ENCODE assay signal across 13 cellular contexts in the genomic region with DNA sequence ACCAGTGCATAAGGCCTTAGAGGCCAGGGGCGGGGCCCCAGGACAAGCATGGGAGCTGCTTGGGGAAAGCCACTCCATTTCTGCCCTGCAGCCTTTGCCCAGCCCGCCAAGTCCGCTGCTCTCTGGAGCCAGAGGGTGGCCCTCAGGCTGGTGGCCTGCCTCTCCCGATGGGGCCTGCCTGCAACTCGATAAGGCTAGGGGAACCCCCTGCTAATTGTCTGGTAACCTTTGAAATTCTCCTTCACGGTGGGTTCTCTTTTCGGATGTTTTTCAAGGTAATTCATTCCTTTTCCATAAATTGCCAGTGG.
"Had no signal": no experiment of that assay in that cellular context is flagged by ENCODE, and none has a peak within 500 bp of the region (broad histone marks: within the 10 kb centered on the region; RNA-seq: fewer than 3 reads in every experiment).

No MANE protein-coding gene starts in this region.

- H3K36me3 Mint-ChIP-seq: WTC11 had no signal

- H3K4me3 ChIP-seq: pancreas, transverse colon had no signal

- DNase-seq: activated CD4-positive, alpha-beta T cell treated with anti-CD3 and anti-CD28 coated beads for 4 hours; activated CD8-positive, alpha-beta T cell treated with anti-CD3 and anti-CD28 coated beads for 36 hours; activated gamma-delta T cell; activated T-cell treated with anti-CD3 and anti-CD28 coated beads, Interleukin-2, amount 50 U/mL, for 48 hours; effector CD8-positive, alpha-beta T cell; pancreas; stimulated activated CD4-positive, alpha-beta T cell treated with anti-CD3 and anti-CD28 coated beads, Interleukin-15, amount 100 ng/mL, for 24 hours; stimulated activated CD4-positive, alpha-beta T cell treated with anti-CD3 and anti-CD28 coated beads, Interleukin-4, amount 100 ng/mL, for 1 hour; stimulated activated naive B cell treated with anti-CD40 and anti-IgM and Interleukin-4, amounts not matched to agents 10 μg/mL and 1 μg/mL and 100 μg/mL, for 72 hours; T-helper 2 cell; transverse colon had no signal

- H3K9me3 ChIP-seq: pancreas, transverse colon had no signal

- ATAC-seq: activated CD8-positive, alpha-beta T cell treated with anti-CD3 and anti-CD28 coated beads for 36 hours; WTC11 had no signal

- H3K27me3 ChIP-seq: pancreas, transverse colon had no signal

- H3K27me3 Mint-ChIP-seq: activated CD8-positive, alpha-beta T cell treated with anti-CD3 and anti-CD28 coated beads for 36 hours; activated naive CD8-positive, alpha-beta T cell; stimulated activated naive B cell treated with anti-CD40 and anti-IgM and Interleukin-4, amounts not matched to agents 10 μg/mL and 1 μg/mL and 100 μg/mL, for 72 hours had no signal

- H3K4me3 Mint-ChIP-seq: activated CD8-positive, alpha-beta T cell treated with anti-CD3 and anti-CD28 coated beads for 36 hours; activated naive CD8-positive, alpha-beta T cell; stimulated activated naive B cell treated with anti-CD40 and anti-IgM and Interleukin-4, amounts not matched to agents 10 μg/mL and 1 μg/mL and 100 μg/mL, for 72 hours; WTC11 had no signal

- H3K9me3 Mint-ChIP-seq: activated CD8-positive, alpha-beta T cell treated with anti-CD3 and anti-CD28 coated beads for 36 hours; stimulated activated naive B cell treated with anti-CD40 and anti-IgM and Interleukin-4, amounts not matched to agents 10 μg/mL and 1 μg/mL and 100 μg/mL, for 72 hours; WTC11 had no signal

- H3K27ac Mint-ChIP-seq: activated CD8-positive, alpha-beta T cell treated with anti-CD3 and anti-CD28 coated beads for 36 hours; activated naive CD8-positive, alpha-beta T cell; stimulated activated naive B cell treated with anti-CD40 and anti-IgM and Interleukin-4, amounts not matched to agents 10 μg/mL and 1 μg/mL and 100 μg/mL, for 72 hours had no signal
